ENCODE assay signal across 31 cellular contexts in the genomic region with DNA sequence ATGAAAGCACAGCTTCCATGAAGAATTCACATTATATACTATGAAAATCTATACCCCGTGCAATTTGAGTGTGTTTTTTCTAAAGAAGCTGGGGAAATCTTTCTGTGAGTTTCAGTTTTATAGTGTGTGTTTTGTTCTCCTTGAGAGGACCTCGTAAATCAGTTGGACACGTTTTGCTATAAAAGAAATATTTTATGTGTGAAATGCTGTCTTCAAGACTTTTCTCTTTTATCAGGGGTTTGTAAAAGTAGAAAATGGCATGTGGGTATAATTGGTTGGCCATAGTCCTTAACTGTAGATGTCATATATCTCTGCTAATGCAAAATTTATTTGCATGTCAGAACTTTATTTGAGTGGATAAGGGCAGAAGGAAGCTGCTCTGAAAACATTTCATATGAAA.
"Had no signal": no experiment of that assay in that cellular context is flagged by ENCODE, and none has a peak within 500 bp of the region (broad histone marks: within the 10 kb centered on the region; RNA-seq: fewer than 3 reads in every experiment).

No MANE protein-coding gene starts in this region.

- ATAC-seq: activated CD8-positive, alpha-beta T cell treated with anti-CD3 and anti-CD28 coated beads for 36 hours; activated naive CD4-positive, alpha-beta T cell treated with anti-CD3 and anti-CD28 coated beads, Interleukin-2, amount 50 U/mL, for 72 hours; activated T-cell treated with anti-CD3 and anti-CD28 coated beads, Interleukin-2, amount 50 U/mL, for 72 hours; gastrocnemius medialis; natural killer cell; stimulated activated effector memory CD8-positive, alpha-beta T cell treated with anti-CD3 and anti-CD28 coated beads, Interleukin-12 subunit alpha, Interleukin-12 subunit beta, amount 100 ng/mL, for 72 hours had no signal

- H3K4me1 Mint-ChIP-seq: activated B cell treated with CpG ODN at 0.5 μM for 24 hours; memory B cell; natural killer cell; stimulated activated effector memory CD8-positive, alpha-beta T cell treated with anti-CD3 and anti-CD28 coated beads, Interleukin-12 subunit alpha, Interleukin-12 subunit beta, amount 100 ng/mL, for 72 hours had no signal

- H3K9me3 ChIP-seq: esophagus squamous epithelium, gastrocnemius medialis, neutrophil, ovary, sigmoid colon, thyroid gland, upper lobe of left lung, vagina had no signal

- H3K27ac ChIP-seq: gastrocnemius medialis, neutrophil, ovary, thyroid gland, upper lobe of left lung, vagina had no signal

- DNase-seq: activated B cell treated with CpG ODN at 0.5 μM for 24 hours; activated CD4-positive, alpha-beta T cell treated with anti-CD3 and anti-CD28 coated beads, Interleukin-2, amount 50 U/mL, for 1 hour; activated CD8-positive, alpha-beta T cell treated with anti-CD3 and anti-CD28 coated beads for 36 hours; activated naive CD4-positive, alpha-beta T cell; activated T-cell treated with anti-CD3 and anti-CD28 coated beads, Interleukin-2, amount 50 U/mL, for 72 hours; dermis blood vessel endothelial cell; effector CD4-positive, alpha-beta T cell; esophagus squamous epithelium; gastrocnemius medialis; glutamatergic neuron; left cardiac atrium; natural killer cell; ovary; sigmoid colon; small intestine; stimulated activated CD4-positive, alpha-beta T cell treated with anti-CD3 and anti-CD28 coated beads, Interleukin-4, amount 100 ng/mL, for 24 hours; T-helper 9 cell; thyroid gland; upper lobe of left lung had no signal

- H3K27me3 ChIP-seq: ovary, thyroid gland, upper lobe of left lung, vagina had no signal

- H3K27ac Mint-ChIP-seq: activated B cell treated with CpG ODN at 0.5 μM for 24 hours; activated CD8-positive, alpha-beta T cell treated with anti-CD3 and anti-CD28 coated beads for 36 hours; activated naive CD4-positive, alpha-beta T cell treated with anti-CD3 and anti-CD28 coated beads, Interleukin-2, amount 50 U/mL, for 72 hours; activated T-cell treated with anti-CD3 and anti-CD28 coated beads, Interleukin-2, amount 50 U/mL, for 72 hours; memory B cell; natural killer cell; progenitor cell of endocrine pancreas; stimulated activated effector memory CD8-positive, alpha-beta T cell treated with anti-CD3 and anti-CD28 coated beads, Interleukin-12 subunit alpha, Interleukin-12 subunit beta, amount 100 ng/mL, for 72 hours; stimulated activated naive CD8-positive, alpha-beta T cell treated with anti-CD3 and anti-CD28 coated beads, Interleukin-15, Interleukin-2, amounts not matched to agents 100 ng/mL and 50 ng/mL, for 24 hours; T-helper 1 cell treated with Interleukin-12 subunit alpha and Interleukin-12 subunit beta and Interleukin-4 antibody, amounts not matched to agents 30 μg/mL and 1 μg/mL, for 36 hours had no signal

- H3K9me3 Mint-ChIP-seq: activated CD8-positive, alpha-beta T cell treated with anti-CD3 and anti-CD28 coated beads for 36 hours; activated naive CD4-positive, alpha-beta T cell treated with anti-CD3 and anti-CD28 coated beads, Interleukin-2, amount 50 U/mL, for 72 hours; activated T-cell treated with anti-CD3 and anti-CD28 coated beads, Interleukin-2, amount 50 U/mL, for 72 hours; natural killer cell; stimulated activated effector memory CD8-positive, alpha-beta T cell treated with anti-CD3 and anti-CD28 coated beads, Interleukin-12 subunit alpha, Interleukin-12 subunit beta, amount 100 ng/mL, for 72 hours; stimulated activated naive CD8-positive, alpha-beta T cell treated with anti-CD3 and anti-CD28 coated beads, Interleukin-15, Interleukin-2, amounts not matched to agents 100 ng/mL and 50 ng/mL, for 24 hours had no signal

- H3K4me3 ChIP-seq: esophagus squamous epithelium, gastrocnemius medialis, ovary, sigmoid colon, thyroid gland, upper lobe of left lung, vagina had no signal

- H3K36me3 ChIP-seq: esophagus squamous epithelium, gastrocnemius medialis, neutrophil, ovary, sigmoid colon, thyroid gland, upper lobe of left lung, vagina had no signal

- FAIRE-seq: bronchial epithelial cell, colon, endometrium, keratinocyte, small intestine had no signal

- H3K36me3 Mint-ChIP-seq: memory B cell; natural killer cell; stimulated activated effector memory CD8-positive, alpha-beta T cell treated with anti-CD3 and anti-CD28 coated beads, Interleukin-12 subunit alpha, Interleukin-12 subunit beta, amount 100 ng/mL, for 72 hours had no signal

- H3K4me1 ChIP-seq: gastrocnemius medialis, thyroid gland, upper lobe of left lung had no signal

- H3K4me3 Mint-ChIP-seq: activated B cell treated with CpG ODN at 0.5 μM for 24 hours; activated CD8-positive, alpha-beta T cell treated with anti-CD3 and anti-CD28 coated beads for 36 hours; activated T-cell treated with anti-CD3 and anti-CD28 coated beads, Interleukin-2, amount 50 U/mL, for 72 hours; memory B cell; natural killer cell; stimulated activated effector memory CD8-positive, alpha-beta T cell treated with anti-CD3 and anti-CD28 coated beads, Interleukin-12 subunit alpha, Interleukin-12 subunit beta, amount 100 ng/mL, for 72 hours; stimulated activated naive CD8-positive, alpha-beta T cell treated with anti-CD3 and anti-CD28 coated beads, Interleukin-15, Interleukin-2, amounts not matched to agents 100 ng/mL and 50 ng/mL, for 24 hours; T-helper 1 cell treated with Interleukin-12 subunit alpha and Interleukin-12 subunit beta and Interleukin-4 antibody, amounts not matched to agents 30 μg/mL and 1 μg/mL, for 36 hours had no signal

- H3K27me3 Mint-ChIP-seq: activated B cell treated with CpG ODN at 0.5 μM for 24 hours, memory B cell had no signal
